10 cellular contexts compared by ENCODE assay signal in genomic region chr1:158037876-158038359, GRCh38. TPM values are rescaled to one million over a fixed set of nuclear protein-coding genes. Genes with fewer than 3 reads are reported as not detected.
DNase-seq lines count a peak whose midpoint lies in the region; ATAC-seq and TF ChIP-seq lines count a peak whose summit lies in the region.
"Had no signal": no experiment of that assay in that cellular context is flagged by ENCODE, and none has a peak within 500 bp of the region (broad histone marks: within the 10 kb centered on the region; RNA-seq: fewer than 3 reads in every experiment).

No MANE protein-coding gene starts in this region.

- ATAC-seq in GM21717 (IDR thresholded peaks at IDR 0.05; ENCODE audit: unreplicated experiment): no peak
- ATAC-seq in HG02885 (IDR thresholded peaks at IDR 0.05; ENCODE audit: poor library complexity, unreplicated experiment): no peak

- peaks cover 25% of the 10 kb centered on the region for H3F3A ChIP-seq in PC-9 (ENCODE audit: insufficient read depth, low read depth)

- BruUV-seq in PC-9 (replicated peaks; lab: Mats Ljungman, UMichigan): no TSS peak

- POLR2A ChIA-PET in PC-9 (lab: Charles Lee; ENCODE audit: unreplicated experiment): interaction anchor here (0.7 kb wide), 1 partner anchor 48 kb away, joined by 11 read pairs; no protein-coding TSS in a partner anchor

- TF ChIP-seq EP300 in ovary (IDR thresholded peaks at IDR 0.05) (no peak), tibial nerve (IDR thresholded peaks at IDR 0.05) (no peak)

- peaks cover 25% of the 10 kb centered on the region for H3K4me1 ChIP-seq in PC-9 (replicated peaks; ENCODE audit: insufficient read depth)
- H3K4me1 ChIP-seq in ovary (ENCODE audit: insufficient read depth): peaks cover 22% of the 10 kb centered on the region
- H3K4me1 ChIP-seq in tibial nerve: peaks cover 0 to 63% (median 25%) of the 10 kb centered on the region in 4 donors
- no peaks in the 10 kb centered on the region for H3K4me1 ChIP-seq in colonic mucosa

- H4K20me1 ChIP-seq in PC-9 (ENCODE audit: insufficient read depth): 0 out of 2 replicates have a peak, but pooled peaks cover 6% of the 10 kb centered on the region

- H3K36me3 ChIP-seq in PC-9 (ENCODE audit: low read depth) (no peaks in the 10 kb centered on the region), ovary (no peaks in the 10 kb centered on the region), tibial nerve (no peaks in the 10 kb centered on the region), colonic mucosa (no peaks in the 10 kb centered on the region)

- TF ChIP-seq CTCF in PC-9 (conservative IDR thresholded peaks at IDR 0.05): no peak
- no peak for TF ChIP-seq CTCF in fibroblast of mammary gland (conservative IDR thresholded peaks at IDR 0.05; ENCODE audit: control insufficient read depth, insufficient read depth, low read depth, low read length)
- no peak for TF ChIP-seq CTCF in ovary (IDR thresholded peaks at IDR 0.05)
- TF ChIP-seq CTCF in tibial nerve (IDR thresholded peaks at IDR 0.05): no peak
- no peak for TF ChIP-seq CTCF in colonic mucosa (IDR thresholded peaks at IDR 0.05)

- peaks cover 6% of the 10 kb centered on the region; the same call in 1 of the 2 replicates for H3K79me2 ChIP-seq in PC-9 (ENCODE audit: low read depth)

- TF ChIP-seq POLR2A in ovary (IDR thresholded peaks at IDR 0.05) (no peak), tibial nerve (IDR thresholded peaks at IDR 0.05) (no peak)

- H3K27me3 ChIP-seq in PC-9 (ENCODE audit: insufficient read depth, low read depth) (no peaks in the 10 kb centered on the region), ovary (no peaks in the 10 kb centered on the region), tibial nerve (no peaks in the 10 kb centered on the region), colonic mucosa (no peaks in the 10 kb centered on the region)

- H3K27ac ChIP-seq in PC-9: peak overlapping the region; percentile 35
- no peak overlapping the region for H3K27ac ChIP-seq in ovary
- H3K27ac ChIP-seq in tibial nerve: peak overlapping the region in 2 of 4 donors; percentile 61 to 63
- no peak overlapping the region for H3K27ac ChIP-seq in colonic mucosa
- H3K27ac ChIP-seq: KMS-11 had no signal

- H3K4me3 ChIP-seq in PC-9 (no peak overlapping the region), fibroblast of mammary gland (ENCODE audit: control insufficient read depth, low read depth, low read length) (no peak overlapping the region), ovary (no peak overlapping the region), tibial nerve (no peak overlapping the region), colonic mucosa (no peak overlapping the region)

- no peak overlapping the region for H3K9ac ChIP-seq in colonic mucosa (ENCODE audit: low read depth in 2 of 2, low read length in 2 of 2)
- H3K9ac ChIP-seq: KMS-11 had no signal

- peak; percentile 91 for DNase-seq in ELR (ENCODE audit: low read depth)
- peak; percentile 52 to 73 for DNase-seq in PC-9
- peak; percentile 78 for DNase-seq in fibroblast of mammary gland (ENCODE audit: low read depth)
- peak in 4 of 5 donors; percentile 23 to 55 (median 45) for DNase-seq in ovary
- no peak for DNase-seq in tibial nerve (ENCODE audit: low spot score in 2 of 2)
- DNase-seq in colonic mucosa: no peak
- DNase-seq: SHP77 treated with DMSO at 0.1 percent for 48 hours had no signal

- WGBS in ovary, 3 donors: 30 to 39% (median 34%) methylated on average over 9 of the region's 9 CpGs
- 8 to 20% methylated on average over 9 of the region's 9 CpGs for WGBS in tibial nerve, 2 donors

- no peaks in the 10 kb centered on the region for H3K9me2 ChIP-seq in PC-9 (ENCODE audit: insufficient read depth)

- H3K9me3 ChIP-seq in PC-9 (ENCODE audit: insufficient read depth, low read depth) (no peaks in the 10 kb centered on the region), ovary (no peaks in the 10 kb centered on the region), tibial nerve (no peaks in the 10 kb centered on the region), colonic mucosa (no peaks in the 10 kb centered on the region)

- CTCF ChIA-PET in PC-9 (lab: Charles Lee): interaction anchor here (2.8 kb wide), 1 partner anchor 46 kb away, joined by 11 read pairs; no protein-coding TSS in a partner anchor

- H3K4me2 ChIP-seq in PC-9: peak overlapping the region; percentile 67
- H3K4me2 ChIP-seq: KMS-11 had no signal

- intact Hi-C loops in PC-9 (cut with micrococcal nuclease; ENCODE audit: unreplicated experiment): no loop called here
- intact Hi-C loops in ovary (cut with DNase I): loop anchor here in 3 of 4 donors (5.0 to 10.0 kb wide), 3 partner anchors 41 to 79 kb away; no protein-coding TSS in a partner anchor
- intact Hi-C loops in colonic mucosa (cut with DNase I): loop anchor here (5.0 kb wide), 2 partner anchors 41 to 49 kb away; no protein-coding TSS in a partner anchor

- no peak overlapping the region for H2AFZ ChIP-seq in PC-9

RNA-seq across cellular contexts. Expression of gene KIRREL1, which starts 44.5 kb away (rescaled TPM):
- total RNA-seq in PC-9 (2021): 25.8 and 30.7 TPM in 2 replicates
- 10 to 100 TPM; 29.9 to 90.0 (median 71.2) TPM for total RNA-seq in ovary
- 10 to 100 TPM; 36.1 to 45.5 TPM for polyA plus RNA-seq in ovary
- 10 to 100 TPM; 47.1 to 60.6 (median 50.7) TPM for total RNA-seq in tibial nerve
- 10 to 100 TPM in 1 of 2 donors, 1 to 10 TPM in 1; 5.8 to 12.8 TPM for total RNA-seq in colonic mucosa

Comparison
In these comparisons a context has a peak if more than half of its experiments do, and no peak if none do; other contexts are left out.
1. DNase-seq: peak in ELR (single experiment), PC-9 (2 of 2), fibroblast of mammary gland (single experiment) and ovary (4 of 5); none in tibial nerve (0 of 2) and colonic mucosa (single experiment).